ENCODE assay signal across 2 cellular contexts in the genomic region with DNA sequence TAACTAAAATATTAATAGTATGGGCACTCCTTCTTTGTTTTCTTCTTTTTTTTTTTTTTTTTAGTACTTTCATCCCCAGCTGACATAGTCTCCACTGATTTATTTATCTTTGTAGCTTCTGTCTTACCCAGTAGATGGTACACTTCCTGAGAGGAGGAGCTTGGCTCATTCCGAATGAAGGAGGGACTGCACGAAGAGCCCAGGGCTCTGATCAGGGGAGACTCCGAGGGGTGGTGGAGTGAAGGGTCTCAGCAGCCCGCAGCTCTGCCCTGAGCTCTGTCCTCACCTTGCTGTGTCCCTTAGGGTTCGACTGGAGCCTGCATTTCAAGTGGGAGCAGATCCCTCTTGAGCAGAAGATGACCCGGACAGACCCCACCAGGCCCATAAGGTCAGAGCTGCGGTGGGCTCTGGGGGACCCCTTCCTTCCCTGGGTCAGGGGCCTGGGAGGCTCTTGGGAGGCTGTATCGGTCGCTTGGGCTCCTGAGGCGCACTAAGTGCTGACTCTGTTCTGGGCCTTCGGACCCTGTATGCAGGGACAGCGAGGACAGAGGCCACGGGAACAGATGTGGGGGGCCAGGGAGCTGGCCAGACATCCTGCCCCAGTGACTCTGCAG.
TF ChIP-seq lines count a peak whose summit lies in the region.

No MANE protein-coding gene starts in this region.

TF ChIP-seq in WTC11, 78 proteins besides CTCF, POLR2A, EP300 and RAD21:
- TF ChIP-seq EMX1 (CRISPR knock-in tag; IDR thresholded peaks at IDR 0.05) (no peak), IRF2 (CRISPR knock-in tag; IDR thresholded peaks at IDR 0.05; ENCODE audit: borderline replicate concordance, low read depth) (no peak), SMAD3 (CRISPR knock-in tag; IDR thresholded peaks at IDR 0.05; ENCODE audit: borderline replicate concordance) (no peak), SMAD4 (CRISPR knock-in tag; IDR thresholded peaks at IDR 0.05) (no peak), FOXK1 (CRISPR knock-in tag; IDR thresholded peaks at IDR 0.05) (no peak), PRRX2 (CRISPR knock-in tag; IDR thresholded peaks at IDR 0.05) (no peak), GRHL2 (CRISPR knock-in tag; IDR thresholded peaks at IDR 0.05; ENCODE audit: insufficient replicate concordance, severe bottlenecking) (no peak), ZNF219 (CRISPR knock-in tag; IDR thresholded peaks at IDR 0.05; ENCODE audit: borderline replicate concordance) (no peak)
- TF ChIP-seq, protein P1, sequence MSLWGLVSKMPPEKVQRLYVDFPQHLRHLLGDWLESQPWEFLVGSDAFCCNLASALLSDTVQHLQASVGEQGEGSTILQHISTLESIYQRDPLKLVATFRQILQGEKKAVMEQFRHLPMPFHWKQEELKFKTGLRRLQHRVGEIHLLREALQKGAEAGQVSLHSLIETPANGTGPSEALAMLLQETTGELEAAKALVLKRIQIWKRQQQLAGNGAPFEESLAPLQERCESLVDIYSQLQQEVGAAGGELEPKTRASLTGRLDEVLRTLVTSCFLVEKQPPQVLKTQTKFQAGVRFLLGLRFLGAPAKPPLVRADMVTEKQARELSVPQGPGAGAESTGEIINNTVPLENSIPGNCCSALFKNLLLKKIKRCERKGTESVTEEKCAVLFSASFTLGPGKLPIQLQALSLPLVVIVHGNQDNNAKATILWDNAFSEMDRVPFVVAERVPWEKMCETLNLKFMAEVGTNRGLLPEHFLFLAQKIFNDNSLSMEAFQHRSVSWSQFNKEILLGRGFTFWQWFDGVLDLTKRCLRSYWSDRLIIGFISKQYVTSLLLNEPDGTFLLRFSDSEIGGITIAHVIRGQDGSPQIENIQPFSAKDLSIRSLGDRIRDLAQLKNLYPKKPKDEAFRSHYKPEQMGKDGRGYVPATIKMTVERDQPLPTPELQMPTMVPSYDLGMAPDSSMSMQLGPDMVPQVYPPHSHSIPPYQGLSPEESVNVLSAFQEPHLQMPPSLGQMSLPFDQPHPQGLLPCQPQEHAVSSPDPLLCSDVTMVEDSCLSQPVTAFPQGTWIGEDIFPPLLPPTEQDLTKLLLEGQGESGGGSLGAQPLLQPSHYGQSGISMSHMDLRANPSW (CRISPR knock-in tag; conservative IDR thresholded peaks at IDR 0.05; ENCODE audit: low read depth) = no peak
- TF ChIP-seq, protein P2, sequence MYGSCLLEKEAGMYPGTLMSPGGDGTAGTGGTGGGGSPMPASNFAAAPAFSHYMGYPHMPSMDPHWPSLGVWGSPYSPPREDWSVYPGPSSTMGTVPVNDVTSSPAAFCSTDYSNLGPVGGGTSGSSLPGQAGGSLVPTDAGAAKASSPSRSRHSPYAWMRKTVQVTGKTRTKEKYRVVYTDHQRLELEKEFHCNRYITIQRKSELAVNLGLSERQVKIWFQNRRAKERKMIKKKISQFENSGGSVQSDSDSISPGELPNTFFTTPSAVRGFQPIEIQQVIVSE (CRISPR knock-in tag; IDR thresholded peaks at IDR 0.05; ENCODE audit: borderline replicate concordance) = no peak
- TF ChIP-seq, protein P3, sequence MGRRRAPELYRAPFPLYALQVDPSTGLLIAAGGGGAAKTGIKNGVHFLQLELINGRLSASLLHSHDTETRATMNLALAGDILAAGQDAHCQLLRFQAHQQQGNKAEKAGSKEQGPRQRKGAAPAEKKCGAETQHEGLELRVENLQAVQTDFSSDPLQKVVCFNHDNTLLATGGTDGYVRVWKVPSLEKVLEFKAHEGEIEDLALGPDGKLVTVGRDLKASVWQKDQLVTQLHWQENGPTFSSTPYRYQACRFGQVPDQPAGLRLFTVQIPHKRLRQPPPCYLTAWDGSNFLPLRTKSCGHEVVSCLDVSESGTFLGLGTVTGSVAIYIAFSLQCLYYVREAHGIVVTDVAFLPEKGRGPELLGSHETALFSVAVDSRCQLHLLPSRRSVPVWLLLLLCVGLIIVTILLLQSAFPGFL (CRISPR knock-in tag; IDR thresholded peaks at IDR 0.05; ENCODE audit: borderline replicate concordance) = no peak

TF ChIP-seq in HepG2, 621 proteins besides CTCF, POLR2A, EP300 and RAD21:
- TF ChIP-seq ZFP1 (CRISPR knock-in tag; IDR thresholded peaks at IDR 0.05) = peak; percentile 76; the same call in 1 of the 2 replicates
- TF ChIP-seq, protein P4, sequence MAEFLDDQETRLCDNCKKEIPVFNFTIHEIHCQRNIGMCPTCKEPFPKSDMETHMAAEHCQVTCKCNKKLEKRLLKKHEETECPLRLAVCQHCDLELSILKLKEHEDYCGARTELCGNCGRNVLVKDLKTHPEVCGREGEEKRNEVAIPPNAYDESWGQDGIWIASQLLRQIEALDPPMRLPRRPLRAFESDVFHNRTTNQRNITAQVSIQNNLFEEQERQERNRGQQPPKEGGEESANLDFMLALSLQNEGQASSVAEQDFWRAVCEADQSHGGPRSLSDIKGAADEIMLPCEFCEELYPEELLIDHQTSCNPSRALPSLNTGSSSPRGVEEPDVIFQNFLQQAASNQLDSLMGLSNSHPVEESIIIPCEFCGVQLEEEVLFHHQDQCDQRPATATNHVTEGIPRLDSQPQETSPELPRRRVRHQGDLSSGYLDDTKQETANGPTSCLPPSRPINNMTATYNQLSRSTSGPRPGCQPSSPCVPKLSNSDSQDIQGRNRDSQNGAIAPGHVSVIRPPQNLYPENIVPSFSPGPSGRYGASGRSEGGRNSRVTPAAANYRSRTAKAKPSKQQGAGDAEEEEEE (CRISPR knock-in tag; IDR thresholded peaks at IDR 0.05; ENCODE audit: borderline replicate concordance) = no peak
